ENCODE assay signal across 1 cellular context in the genomic region with DNA sequence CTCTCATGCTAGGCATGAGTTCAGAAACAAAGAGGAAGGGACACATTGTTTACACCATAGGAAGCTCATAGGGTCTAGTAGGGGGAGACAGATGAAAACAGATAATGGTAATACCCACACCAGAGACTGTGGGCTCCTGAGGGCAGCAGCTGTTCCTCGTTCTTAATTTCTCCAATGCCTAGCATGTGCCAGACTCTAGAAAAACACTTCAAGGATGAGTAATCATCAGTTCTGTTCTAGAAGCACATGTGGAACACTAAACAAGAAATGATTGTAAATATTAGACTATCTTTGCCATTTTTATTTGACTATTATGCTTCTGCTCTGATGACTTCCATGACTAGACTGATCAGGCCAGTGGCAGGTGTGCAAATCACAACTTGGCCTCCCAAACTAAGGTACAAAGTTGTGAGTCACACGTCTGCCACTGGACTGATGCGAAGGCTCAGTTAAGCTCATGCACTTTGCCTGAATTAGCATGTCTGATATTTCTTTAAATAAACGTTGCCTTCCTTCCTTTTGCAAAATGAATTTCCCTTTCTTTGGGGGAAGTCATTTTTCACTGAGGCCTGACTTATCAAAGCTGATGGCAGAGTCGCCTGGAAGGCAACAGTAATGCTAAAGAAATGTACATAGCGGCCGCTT.
TF ChIP-seq lines count a peak whose summit lies in the region.

No MANE protein-coding gene starts in this region.

TF ChIP-seq in IMR-90, 13 proteins besides CTCF, POLR2A, EP300 and RAD21:
- TF ChIP-seq MXI1 (IDR thresholded peaks at IDR 0.05; ENCODE audit: borderline replicate concordance, low read depth, low read length) (no peak), NFE2L2 (IDR thresholded peaks at IDR 0.05; ENCODE audit: low read depth, low read length) (no peak), MAFK (IDR thresholded peaks at IDR 0.05; ENCODE audit: low read depth, low read length) (no peak), BHLHE40 (IDR thresholded peaks at IDR 0.05; ENCODE audit: low read depth, low read length) (no peak), RCOR1 (IDR thresholded peaks at IDR 0.05; ENCODE audit: insufficient replicate concordance, low read length) (no peak), SMC3 (IDR thresholded peaks at IDR 0.05; ENCODE audit: low read depth, low read length) (no peak), CHD1 (IDR thresholded peaks at IDR 0.05; ENCODE audit: low read depth, low read length) (no peak)
- TF ChIP-seq, protein P1, sequence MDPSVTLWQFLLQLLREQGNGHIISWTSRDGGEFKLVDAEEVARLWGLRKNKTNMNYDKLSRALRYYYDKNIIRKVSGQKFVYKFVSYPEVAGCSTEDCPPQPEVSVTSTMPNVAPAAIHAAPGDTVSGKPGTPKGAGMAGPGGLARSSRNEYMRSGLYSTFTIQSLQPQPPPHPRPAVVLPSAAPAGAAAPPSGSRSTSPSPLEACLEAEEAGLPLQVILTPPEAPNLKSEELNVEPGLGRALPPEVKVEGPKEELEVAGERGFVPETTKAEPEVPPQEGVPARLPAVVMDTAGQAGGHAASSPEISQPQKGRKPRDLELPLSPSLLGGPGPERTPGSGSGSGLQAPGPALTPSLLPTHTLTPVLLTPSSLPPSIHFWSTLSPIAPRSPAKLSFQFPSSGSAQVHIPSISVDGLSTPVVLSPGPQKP (IDR thresholded peaks at IDR 0.05; ENCODE audit: borderline replicate concordance, low read depth, low read length) = no peak
- TF ChIP-seq, protein P2, sequence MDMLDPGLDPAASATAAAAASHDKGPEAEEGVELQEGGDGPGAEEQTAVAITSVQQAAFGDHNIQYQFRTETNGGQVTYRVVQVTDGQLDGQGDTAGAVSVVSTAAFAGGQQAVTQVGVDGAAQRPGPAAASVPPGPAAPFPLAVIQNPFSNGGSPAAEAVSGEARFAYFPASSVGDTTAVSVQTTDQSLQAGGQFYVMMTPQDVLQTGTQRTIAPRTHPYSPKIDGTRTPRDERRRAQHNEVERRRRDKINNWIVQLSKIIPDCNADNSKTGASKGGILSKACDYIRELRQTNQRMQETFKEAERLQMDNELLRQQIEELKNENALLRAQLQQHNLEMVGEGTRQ (IDR thresholded peaks at IDR 0.05; ENCODE audit: low read depth, low read length) = no peak
